In the genomic region with DNA sequence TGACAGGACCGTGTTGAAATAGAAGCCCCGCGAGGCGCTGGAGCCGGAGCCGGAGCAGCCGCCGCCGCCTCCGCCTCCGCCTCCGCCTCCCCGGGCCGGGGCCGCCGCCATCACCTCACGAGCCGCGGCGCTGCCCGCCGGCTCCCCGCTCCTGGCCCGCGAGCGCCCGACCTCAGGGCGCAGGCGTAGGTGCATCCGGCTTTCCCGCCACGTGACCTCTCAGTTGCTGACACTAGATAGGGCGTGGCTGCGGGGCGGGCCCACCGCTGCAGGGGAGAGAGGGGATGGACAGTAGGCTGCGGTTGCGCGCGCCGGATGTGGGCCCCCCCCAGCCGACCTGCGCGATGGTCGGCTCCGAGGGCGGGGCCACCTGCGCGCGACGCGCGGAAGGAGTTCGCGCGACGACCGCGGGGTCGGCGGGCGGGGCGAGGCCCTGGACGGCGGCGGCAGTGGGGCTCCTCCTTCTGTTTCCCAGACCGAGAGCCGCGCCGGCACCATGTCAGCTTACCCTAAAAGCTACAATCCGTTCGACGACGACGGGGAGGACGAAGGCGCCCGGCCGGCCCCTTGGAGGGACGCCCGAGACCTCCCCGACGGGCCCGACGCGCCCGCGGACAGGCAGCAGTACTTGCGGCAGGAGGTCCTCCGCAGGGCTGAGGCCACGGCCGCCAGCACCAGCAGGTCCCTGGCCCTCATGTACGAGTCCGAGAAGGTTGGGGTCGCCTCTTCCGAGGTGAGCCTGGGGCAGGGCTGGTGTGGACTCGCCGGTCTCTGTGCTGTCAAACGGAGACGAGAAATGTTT, we compare ENCODE assay signal across 1 cellular context.
A peak's percentile ranks its signal among the peaks of the same experiment; 100 is the strongest.
TF ChIP-seq lines count a peak whose summit lies in the region.

A gene (minus strand): TSS at position 197 of the 802 bp plus-strand sequence. CDS start 86 bp downstream, at position 111.
A gene (plus strand): TSS at position 393 of the 802 bp plus-strand sequence. CDS start 104 bp downstream, at position 497.

TF ChIP-seq in GM12878, 131 proteins besides CTCF, POLR2A, EP300 and RAD21 (continued from another document):
- TF ChIP-seq, protein P1, sequence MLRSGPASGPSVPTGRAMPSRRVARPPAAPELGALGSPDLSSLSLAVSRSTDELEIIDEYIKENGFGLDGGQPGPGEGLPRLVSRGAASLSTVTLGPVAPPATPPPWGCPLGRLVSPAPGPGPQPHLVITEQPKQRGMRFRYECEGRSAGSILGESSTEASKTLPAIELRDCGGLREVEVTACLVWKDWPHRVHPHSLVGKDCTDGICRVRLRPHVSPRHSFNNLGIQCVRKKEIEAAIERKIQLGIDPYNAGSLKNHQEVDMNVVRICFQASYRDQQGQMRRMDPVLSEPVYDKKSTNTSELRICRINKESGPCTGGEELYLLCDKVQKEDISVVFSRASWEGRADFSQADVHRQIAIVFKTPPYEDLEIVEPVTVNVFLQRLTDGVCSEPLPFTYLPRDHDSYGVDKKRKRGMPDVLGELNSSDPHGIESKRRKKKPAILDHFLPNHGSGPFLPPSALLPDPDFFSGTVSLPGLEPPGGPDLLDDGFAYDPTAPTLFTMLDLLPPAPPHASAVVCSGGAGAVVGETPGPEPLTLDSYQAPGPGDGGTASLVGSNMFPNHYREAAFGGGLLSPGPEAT (IDR thresholded peaks at IDR 0.05; ENCODE audit: low read depth), result 0 out of 2 replicates have a peak, but pooled peaks have one; percentile 13
